Comparison of ENCODE assay signal across 17 cellular contexts in the genomic region with DNA sequence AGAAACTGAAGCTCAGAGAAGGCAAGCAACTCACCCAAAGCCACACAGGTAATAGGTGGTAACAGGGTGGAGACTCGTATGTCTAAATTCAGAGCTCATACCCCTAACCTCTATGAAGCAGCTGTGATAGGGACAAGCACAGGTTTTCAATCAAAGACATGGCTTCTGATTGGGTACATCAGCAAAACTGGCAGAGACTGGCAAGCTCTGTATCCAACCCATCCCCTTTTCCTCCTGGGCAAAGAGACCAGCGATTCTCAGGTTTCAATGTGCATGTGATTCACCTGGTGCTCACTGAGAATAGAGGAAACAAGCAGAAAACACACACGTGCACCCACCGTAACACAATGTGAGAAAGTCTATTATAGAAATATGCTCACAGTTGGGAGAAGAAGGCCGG.
DNase-seq lines count a peak whose midpoint lies in the region; ATAC-seq, FAIRE-seq and TF ChIP-seq lines count a peak whose summit lies in the region.
"Had no signal": no experiment of that assay in that cellular context is flagged by ENCODE, and none has a peak within 500 bp of the region (broad histone marks: within the 10 kb centered on the region; RNA-seq: fewer than 3 reads in every experiment).

No MANE protein-coding gene starts in this region.

- no peaks in the 10 kb centered on the region for H3K27me3 ChIP-seq in HepG2 (ENCODE audit: control insufficient read depth in 1 of 2, insufficient read depth in 2 of 2, low read length in 2 of 2)
- H3K27me3 ChIP-seq in right lobe of liver: no peaks in the 10 kb centered on the region
- peaks cover 5% of the 10 kb centered on the region for H3K27me3 ChIP-seq in bronchial epithelial cell (ENCODE audit: control insufficient read depth, insufficient read depth, low read length)

- H3K79me2 ChIP-seq in HepG2 (ENCODE audit: insufficient read depth, low read length): no peaks in the 10 kb centered on the region

- no peak for ATAC-seq in HepG2
- ATAC-seq in right lobe of liver: no peak
- ATAC-seq in GM21576 (IDR thresholded peaks at IDR 0.05; ENCODE audit: unreplicated experiment): no peak
- no peak for ATAC-seq in GM18520 (IDR thresholded peaks at IDR 0.05; ENCODE audit: unreplicated experiment)
- ATAC-seq: Panc1 had no signal

- no peak overlapping the region for H3K4me3 ChIP-seq in HepG2 (replicated peaks in 1 of 3; ENCODE audit: insufficient read depth in 1 of 3, low read depth in 2 of 3, low read length in 3 of 3)
- no peak overlapping the region for H3K4me3 ChIP-seq in right lobe of liver
- no peak overlapping the region for H3K4me3 ChIP-seq in bronchial epithelial cell (ENCODE audit: low read depth, low read length)

- no peak for TF ChIP-seq POLR2A in HepG2 (IDR thresholded peaks at IDR 0.05; ENCODE audit: insufficient read depth in 1 of 2, low read depth in 2 of 2, low read length in 2 of 2)
- no peak for TF ChIP-seq POLR2A in right lobe of liver (IDR thresholded peaks at IDR 0.05)

- H2AFZ ChIP-seq in HepG2 (ENCODE audit: low read length): no peak overlapping the region

- H3K4me2 ChIP-seq in HepG2 (ENCODE audit: low read depth, low read length): no peak overlapping the region

- H3K36me3 ChIP-seq in HepG2 (replicated peaks in 1 of 2; ENCODE audit: control insufficient read depth in 1 of 2, insufficient read depth in 2 of 2, low read length in 2 of 2) (no peaks in the 10 kb centered on the region), right lobe of liver (no peaks in the 10 kb centered on the region), bronchial epithelial cell (ENCODE audit: control insufficient read depth, insufficient read depth, low read length) (no peaks in the 10 kb centered on the region)

- H3K4me1 ChIP-seq in HepG2 (ENCODE audit: insufficient read depth, low read length) (no peaks in the 10 kb centered on the region), right lobe of liver (no peaks in the 10 kb centered on the region)

- BruUV-seq in HepG2 (replicated peaks; lab: Mats Ljungman, UMichigan): no TSS peak

- no peak for TF ChIP-seq EP300 in HepG2 (IDR thresholded peaks at IDR 0.05; ENCODE audit: low read depth in 2 of 2, low read length in 2 of 2)
- TF ChIP-seq EP300 in HepG2 (CRISPR knock-in tag; IDR thresholded peaks at IDR 0.05; ENCODE audit: borderline replicate concordance): no peak

- TF ChIP-seq RAD21 in HepG2 (CRISPR knock-in tag; IDR thresholded peaks at IDR 0.05): no peak

- CTCF ChIA-PET in HepG2 (lab: Yijun Ruan, JAX; ENCODE audit: low intra/inter-chr PET ratio, low total read pairs): no interaction called here

- POLR2A ChIA-PET in HepG2 (lab: Yijun Ruan, JAX): no interaction called here

- DNase-seq in HepG2 (ENCODE audit: low spot score) (no peak), right lobe of liver (no peak), NCI-H2171 (lab: John Stamatoyannopoulos, UW) (peak; percentile 22), bronchial epithelial cell (ENCODE audit: low read depth) (peak; percentile 83)
- DNase-seq in activated CD4-positive, CD25-positive, alpha-beta regulatory T cell treated with anti-CD3 and anti-CD28 coated beads, Interleukin-2, amount 50 U/mL, for 72 hours: no peak
- DNase-seq: ACHN; CD4-positive, alpha-beta T cell; DND-41; GDM1; Karpas-422; NCI-H1417 treated with DMSO at 0.1 percent for 48 hours; NCI-H226; SHP77 had no signal

- no peaks in the 10 kb centered on the region for H4K20me1 ChIP-seq in HepG2 (ENCODE audit: insufficient read depth, low read length)

- in situ Hi-C loops in HepG2 (cut with HindIII; ENCODE audit: extremely low pct_ligation_motif_present, low pct_unique_long_range_greater_than_20kb): no loop called here

- WGBS in HepG2 (ENCODE audit: low lambda C conversion rate): 30% methylated on average over 5 of the region's 5 CpGs
- WGBS in right lobe of liver (ENCODE audit: insufficient coverage, low coverage, low lambda C conversion rate, missing lambda C conversion rate): 76% methylated on average over 5 of the region's 5 CpGs

- FAIRE-seq in HepG2 (lab: Jason Lieb, UNC): no peak
- FAIRE-seq in bronchial epithelial cell (lab: Jason Lieb, UNC): no peak
- FAIRE-seq: GM12892 had no signal

- H3K27ac ChIP-seq in HepG2 (ENCODE audit: extremely low read length, insufficient read depth, low read length) (no peak overlapping the region), right lobe of liver (no peak overlapping the region)

- intact Hi-C loops in HepG2 (cut with micrococcal nuclease; ENCODE audit: unreplicated experiment): no loop called here
- intact Hi-C loops in right lobe of liver (cut with DNase I): no loop called here

- TF ChIP-seq CTCF in HepG2 (CRISPR knock-in tag; IDR thresholded peaks at IDR 0.05) (no peak), right lobe of liver (IDR thresholded peaks at IDR 0.05) (no peak), bronchial epithelial cell (IDR thresholded peaks at IDR 0.05; ENCODE audit: insufficient read depth, low read length, severe bottlenecking) (no peak)

- no peaks in the 10 kb centered on the region for H3K9me3 ChIP-seq in HepG2 (ENCODE audit: low read length)
- no peaks in the 10 kb centered on the region for H3K9me3 ChIP-seq in right lobe of liver

- H3K9ac ChIP-seq in HepG2 (ENCODE audit: insufficient read depth, low read depth, low read length): no peak overlapping the region

TF ChIP-seq in HepG2, 621 proteins besides CTCF, POLR2A, EP300 and RAD21:
- TF ChIP-seq, protein P1, sequence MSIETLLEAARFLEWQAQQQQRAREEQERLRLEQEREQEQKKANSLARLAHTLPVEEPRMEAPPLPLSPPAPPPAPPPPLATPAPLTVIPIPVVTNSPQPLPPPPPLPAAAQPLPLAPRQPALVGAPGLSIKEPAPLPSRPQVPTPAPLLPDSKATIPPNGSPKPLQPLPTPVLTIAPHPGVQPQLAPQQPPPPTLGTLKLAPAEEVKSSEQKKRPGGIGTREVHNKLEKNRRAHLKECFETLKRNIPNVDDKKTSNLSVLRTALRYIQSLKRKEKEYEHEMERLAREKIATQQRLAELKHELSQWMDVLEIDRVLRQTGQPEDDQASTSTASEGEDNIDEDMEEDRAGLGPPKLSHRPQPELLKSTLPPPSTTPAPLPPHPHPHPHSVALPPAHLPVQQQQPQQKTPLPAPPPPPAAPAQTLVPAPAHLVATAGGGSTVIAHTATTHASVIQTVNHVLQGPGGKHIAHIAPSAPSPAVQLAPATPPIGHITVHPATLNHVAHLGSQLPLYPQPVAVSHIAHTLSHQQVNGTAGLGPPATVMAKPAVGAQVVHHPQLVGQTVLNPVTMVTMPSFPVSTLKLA (IDR thresholded peaks at IDR 0.05): peak; percentile 34; the same call in 1 of the 2 replicates
- no peak for TF ChIP-seq ZNF564 (CRISPR knock-in tag; IDR thresholded peaks at IDR 0.05)
TF ChIP-seq in HepG2: peak in this region for 1.

Comparison
In these comparisons a context has a peak if more than half of its experiments do, and no peak if none do; other contexts are left out.
1. DNase-seq: peak in NCI-H2171 (single experiment) and bronchial epithelial cell (single experiment); none in HepG2 (single experiment), right lobe of liver (0 of 3) and activated CD4-positive, CD25-positive, alpha-beta regulatory T cell treated with anti-CD3 and anti-CD28 coated beads, Interleukin-2, amount 50 U/mL, for 72 hours (single experiment).